13 cellular contexts compared by ENCODE assay signal in genomic region chr20:53597521-53598120, GRCh38. TPM values are rescaled to one million over a fixed set of nuclear protein-coding genes. Genes with fewer than 3 reads are reported as not detected.
DNase-seq lines count a peak whose midpoint lies in the region; ATAC-seq and TF ChIP-seq lines count a peak whose summit lies in the region.
"Had no signal": no experiment of that assay in that cellular context is flagged by ENCODE, and none has a peak within 500 bp of the region (broad histone marks: within the 10 kb centered on the region; RNA-seq: fewer than 3 reads in every experiment).

No MANE protein-coding gene starts in this region.

- POLR2A ChIA-PET in A673 (lab: Charles Lee; ENCODE audit: low non-redundant PET), result no interaction called here

- CTCF ChIA-PET in A673 (lab: Charles Lee), result no interaction called here

- H3K9me3 ChIP-seq in A673 (ENCODE audit: low read depth, low read length, poor library complexity, severe bottlenecking) (no peaks in the 10 kb centered on the region), HUES6 (ENCODE audit: control insufficient read depth, insufficient read depth, low read depth, low read length) (no peaks in the 10 kb centered on the region), body of pancreas (no peaks in the 10 kb centered on the region), muscle layer of duodenum (ENCODE audit: control insufficient read depth in 1 of 2, low read length in 2 of 2) (no peaks in the 10 kb centered on the region)
- H3K9me3 ChIP-seq: Caco-2, testis had no signal

- intact Hi-C loops in A673 (cut with micrococcal nuclease; ENCODE audit: unreplicated experiment), result loop anchor here (5.0 to 10.0 kb wide), 3 partner anchors 80 to 230 kb away; no protein-coding TSS in a partner anchor
- intact Hi-C loops in body of pancreas (cut with DNase I), result no loop called here

- BruUV-seq in A673 (replicated peaks; lab: Mats Ljungman, UMichigan), result no TSS peak

- H3K27me3 ChIP-seq in A673 (replicated peaks; ENCODE audit: insufficient read depth, low read depth, low read length, poor library complexity), result no peaks in the 10 kb centered on the region
- no peaks in the 10 kb centered on the region for H3K27me3 ChIP-seq in HUES6 (ENCODE audit: control insufficient read depth, insufficient read depth, low read length)
- H3K27me3 ChIP-seq in body of pancreas, result no peaks in the 10 kb centered on the region
- H3K27me3 ChIP-seq in muscle layer of duodenum (ENCODE audit: low read depth, low read length), result no peaks in the 10 kb centered on the region
- H3K27me3 ChIP-seq: testis had no signal

- 54 to 57% methylated on average over 4 of the region's 4 CpGs for WGBS in body of pancreas, 2 donors

- H3K27ac ChIP-seq in A673 (ENCODE audit: low read depth, low read length, poor library complexity, severe bottlenecking) (no peak overlapping the region), HUES6 (ENCODE audit: low read depth, low read length) (no peak overlapping the region), body of pancreas (peak overlapping the region in 3 of 4 donors; percentile 97 to 100 (median 99)), muscle layer of duodenum (ENCODE audit: low read length) (peak overlapping the region; percentile 73)

- H3K4me1 ChIP-seq in A673 (ENCODE audit: insufficient read depth, low read length, poor library complexity, severe bottlenecking) (peaks cover 29% of the 10 kb centered on the region), HUES6 (ENCODE audit: control insufficient read depth, insufficient read depth, low read length) (peaks cover 38% of the 10 kb centered on the region), body of pancreas (peaks cover 18% of the 10 kb centered on the region), muscle layer of duodenum (ENCODE audit: control insufficient read depth in 1 of 2, insufficient read depth in 2 of 2, low read length in 2 of 2) (peaks cover 4% of the 10 kb centered on the region in 2 donors)

- no peaks in the 10 kb centered on the region for H3K36me3 ChIP-seq in A673 (ENCODE audit: insufficient read depth, low read length, poor library complexity, severe bottlenecking)
- H3K36me3 ChIP-seq in HUES6 (ENCODE audit: control insufficient read depth, insufficient read depth, low read length), result no peaks in the 10 kb centered on the region
- no peaks in the 10 kb centered on the region for H3K36me3 ChIP-seq in body of pancreas (replicated peaks in 1 of 2; ENCODE audit: insufficient read depth in 1 of 2, low read depth in 2 of 2)
- no peaks in the 10 kb centered on the region for H3K36me3 ChIP-seq in muscle layer of duodenum (ENCODE audit: control insufficient read depth in 1 of 2, insufficient read depth in 2 of 2, low read length in 2 of 2)

- TF ChIP-seq CTCF in A673 (conservative IDR thresholded peaks at IDR 0.05; ENCODE audit: low read depth, low read length) (no peak), body of pancreas (IDR thresholded peaks at IDR 0.05) (no peak), foreskin fibroblast (IDR thresholded peaks at IDR 0.05; ENCODE audit: low read depth, low read length) (no peak), GM20000 (IDR thresholded peaks at IDR 0.05; ENCODE audit: extremely low read depth, missing control alignments) (no peak)

- peak; percentile 32 for DNase-seq in A673 (ENCODE audit: low spot score)
- DNase-seq in body of pancreas, result peak in 1 of 4 donors; percentile 2
- no peak for DNase-seq in foreskin fibroblast
- DNase-seq in germinal center (ENCODE audit: low spot score), result no peak
- no peak for DNase-seq in GM20000 (ENCODE audit: low spot score)
- no peak for DNase-seq in effector CD8-positive, alpha-beta T cell (lab: John Stamatoyannopoulos, UW)
- DNase-seq: islet precursor cell, SIG-M5 had no signal

- peak in 2 of 3 donors; percentile 16 to 17 for TF ChIP-seq POLR2A in body of pancreas (IDR thresholded peaks at IDR 0.05)

- H3K4me3 ChIP-seq in A673 (ENCODE audit: low read depth, low read length, poor library complexity, severe bottlenecking) (peak overlapping the region; percentile 79), HUES6 (ENCODE audit: low read depth, low read length) (peak overlapping the region; percentile 33; the same call in 1 of the 2 replicates), body of pancreas (no peak overlapping the region), muscle layer of duodenum (ENCODE audit: low read depth in 1 of 2, low read length in 2 of 2) (no peak overlapping the region), foreskin fibroblast (ENCODE audit: low read depth in 1 of 2, low read length in 2 of 2) (no peak overlapping the region)
- H3K4me3 ChIP-seq: K562, testis had no signal

- no peak for ATAC-seq in body of pancreas
- ATAC-seq: K562 had no signal

- no peak overlapping the region for H3K9ac ChIP-seq in HUES6 (ENCODE audit: low read length)

RNA-seq across cellular contexts. Expression of gene ZNF217, which starts 4.0 kb away (rescaled TPM):
- total RNA-seq in A673 (2021) (27.0 and 37.7 TPM in 2 replicates), body of pancreas (10 to 100 TPM; 17.4 to 27.7 TPM)

Comparison
In these comparisons a context has a peak if more than half of its experiments do, and no peak if none do; other contexts are left out.
1. H3K27ac ChIP-seq: peak in body of pancreas (3 of 4) and muscle layer of duodenum (single experiment); none in A673 (single experiment) and HUES6 (single experiment).
2. H3K4me3 ChIP-seq: peak in A673 (single experiment) and HUES6 (single experiment); none in body of pancreas (0 of 2), muscle layer of duodenum (0 of 2) and foreskin fibroblast (0 of 2).